Comparison of ENCODE assay signal across 19 cellular contexts in genomic region chr10:59303018-59303417, GRCh38. TPM values are rescaled to one million over a fixed set of nuclear protein-coding genes. Genes with fewer than 3 reads are reported as not detected.
DNase-seq lines count a peak whose midpoint lies in the region; ATAC-seq and TF ChIP-seq lines count a peak whose summit lies in the region.
"Had no signal": no experiment of that assay in that cellular context is flagged by ENCODE, and none has a peak within 500 bp of the region (broad histone marks: within the 10 kb centered on the region; RNA-seq: fewer than 3 reads in every experiment).

No MANE protein-coding gene starts in this region.

- no peak overlapping the region for H3K4me3 ChIP-seq in epithelial cell of esophagus (ENCODE audit: low read length)
- H3K4me3 ChIP-seq in HAP-1: no peak overlapping the region

- H3K4me1 ChIP-seq in HAP-1: no peaks in the 10 kb centered on the region

- TF ChIP-seq CTCF in epithelial cell of esophagus (IDR thresholded peaks at IDR 0.05; ENCODE audit: insufficient read depth, low read depth, low read length, missing control alignments): no peak

- H3K36me3 ChIP-seq in HAP-1 (replicated peaks): no peaks in the 10 kb centered on the region
- H3K36me3 ChIP-seq: neutrophil had no signal

- no peak for DNase-seq in activated naive CD4-positive, alpha-beta T cell treated with anti-CD3 and anti-CD28 coated beads, Interleukin-2, amount 50 U/mL, for 72 hours (ENCODE audit: low spot score in 2 of 2)
- DNase-seq in activated naive CD4-positive, alpha-beta T cell treated with Interleukin-2 at 50 U/mL for 16 hours: no peak
- DNase-seq in NCI-H526 treated with DMSO at 0.1 percent for 48 hours (lab: John Stamatoyannopoulos, UW): peak; percentile 58
- DNase-seq in epithelial cell of esophagus (ENCODE audit: low read depth): peak; percentile 76
- no peak for DNase-seq in NCI-H82 treated with DMSO at 0.1 percent for 48 hours (lab: John Stamatoyannopoulos, UW; ENCODE audit: unreplicated experiment)
- DNase-seq in head of caudate nucleus: no peak
- no peak for DNase-seq in cerebellar cortex (ENCODE audit: low spot score)
- no peak for DNase-seq in HAP-1 (ENCODE audit: low spot score in 2 of 2)
- DNase-seq: activated CD4-positive, alpha-beta T cell treated with anti-CD3 and anti-CD28 coated beads for 36 hours; C1 segment of cervical spinal cord; Kasumi-1; NCI-H1092 treated with DMSO at 0.1 percent for 48 hours; NCI-H2227 treated with DMSO at 0.1 percent for 48 hours; retina; RPMI8226; stimulated activated CD4-positive, alpha-beta T cell treated with anti-CD3 and anti-CD28 coated beads, Interleukin-12 subunit alpha, Interleukin-12 subunit beta, amount 100 ng/mL, for 4 hours had no signal

- in situ Hi-C loops in HAP-1 (cut with MboI; ENCODE audit: low sequenced_read_pairs): no loop called here

- H3K9me3 Mint-ChIP-seq in activated naive CD4-positive, alpha-beta T cell treated with anti-CD3 and anti-CD28 coated beads, Interleukin-2, amount 50 U/mL, for 72 hours: peaks cover under 1 to 5% of the 10 kb centered on the region in 2 donors
- H3K9me3 Mint-ChIP-seq: stimulated activated effector memory CD8-positive, alpha-beta T cell treated with anti-CD3 and anti-CD28 coated beads, Interleukin-12 subunit alpha, Interleukin-12 subunit beta, amount 100 ng/mL, for 72 hours had no signal

- H3K27ac Mint-ChIP-seq in activated naive CD4-positive, alpha-beta T cell treated with anti-CD3 and anti-CD28 coated beads, Interleukin-2, amount 50 U/mL, for 72 hours: peak overlapping the region; percentile 21 to 45
- H3K27ac Mint-ChIP-seq: activated CD4-positive, alpha-beta T cell treated with anti-CD3 and anti-CD28 coated beads for 36 hours; stimulated activated effector memory CD8-positive, alpha-beta T cell treated with anti-CD3 and anti-CD28 coated beads, Interleukin-12 subunit alpha, Interleukin-12 subunit beta, amount 100 ng/mL, for 72 hours had no signal

- intact Hi-C loops in head of caudate nucleus (cut with DNase I): no loop called here

- no peak for ATAC-seq in activated naive CD4-positive, alpha-beta T cell treated with anti-CD3 and anti-CD28 coated beads, Interleukin-2, amount 50 U/mL, for 72 hours
- ATAC-seq: activated CD4-positive, alpha-beta T cell treated with anti-CD3 and anti-CD28 coated beads for 36 hours; stimulated activated effector memory CD8-positive, alpha-beta T cell treated with anti-CD3 and anti-CD28 coated beads, Interleukin-12 subunit alpha, Interleukin-12 subunit beta, amount 100 ng/mL, for 72 hours had no signal

- no peaks in the 10 kb centered on the region for H3K27me3 ChIP-seq in HAP-1 (ENCODE audit: low read depth)
- H3K27me3 ChIP-seq: neutrophil had no signal

- H3K9me3 ChIP-seq in HAP-1: no peaks in the 10 kb centered on the region
- H3K9me3 ChIP-seq: neutrophil had no signal

- no peaks in the 10 kb centered on the region for H3K36me3 Mint-ChIP-seq in activated naive CD4-positive, alpha-beta T cell treated with anti-CD3 and anti-CD28 coated beads, Interleukin-2, amount 50 U/mL, for 72 hours
- H3K36me3 Mint-ChIP-seq: stimulated activated effector memory CD8-positive, alpha-beta T cell treated with anti-CD3 and anti-CD28 coated beads, Interleukin-12 subunit alpha, Interleukin-12 subunit beta, amount 100 ng/mL, for 72 hours had no signal

RNA-seq across cellular contexts. Expression of gene FAM13C, which starts 59.3 kb away (rescaled TPM):
- total RNA-seq in activated naive CD4-positive, alpha-beta T cell treated with anti-CD3 and anti-CD28 coated beads, Interleukin-2, amount 50 U/mL, for 72 hours: under 1 TPM in 1 of 2 donors, not detected in 1; 0.18 TPM
- total RNA-seq: A172 had no signal

Comparison
In these comparisons a context has a peak if more than half of its experiments do, and no peak if none do; other contexts are left out.
1. DNase-seq: peak in NCI-H526 treated with DMSO at 0.1 percent for 48 hours (single experiment) and epithelial cell of esophagus (single experiment); none in activated naive CD4-positive, alpha-beta T cell treated with anti-CD3 and anti-CD28 coated beads, Interleukin-2, amount 50 U/mL, for 72 hours (0 of 2), activated naive CD4-positive, alpha-beta T cell treated with Interleukin-2 at 50 U/mL for 16 hours (single experiment), NCI-H82 treated with DMSO at 0.1 percent for 48 hours (single experiment), head of caudate nucleus (0 of 42), cerebellar cortex (single experiment) and HAP-1 (0 of 2).